Comparison of ENCODE assay signal across 8 cellular contexts in genomic region chr12:109098671-109099070, GRCh38. TPM values are rescaled to one million over a fixed set of nuclear protein-coding genes. Genes with fewer than 3 reads are reported as not detected.
DNase-seq lines count a peak whose midpoint lies in the region; ATAC-seq and TF ChIP-seq lines count a peak whose summit lies in the region.

No MANE protein-coding gene starts in this region.

- peak overlapping the region; percentile 81 for H3K9ac ChIP-seq in HCT116 (ENCODE audit: low read length)

- no peaks in the 10 kb centered on the region for H3K9me3 Mint-ChIP-seq in activated CD8-positive, alpha-beta T cell treated with anti-CD3 and anti-CD28 coated beads, Interleukin-2, amount 10 ng/mL, durations not matched to agents 7 days and 5 days (ENCODE audit: insufficient read depth)

- CTCF ChIA-PET in HCT116 (lab: Charles Lee) = interaction anchor here (1.4 kb wide), 1 partner anchor 13 kb away, joined by 5 read pairs; no protein-coding TSS in a partner anchor
- CTCF ChIA-PET in activated CD8-positive, alpha-beta T cell treated with anti-CD3 and anti-CD28 coated beads, Interleukin-2, amount 10 ng/mL, durations not matched to agents 7 days and 5 days (lab: Charles Lee) = interaction anchor here (0.7 to 3.5 kb wide), 4 partner anchors 13 to 434 kb away, joined by 3 to 26 read pairs (median 3); no protein-coding TSS in a partner anchor

- no peak overlapping the region for H3K27ac Mint-ChIP-seq in activated CD8-positive, alpha-beta T cell treated with anti-CD3 and anti-CD28 coated beads, Interleukin-2, amount 10 ng/mL, durations not matched to agents 7 days and 5 days

- TF ChIP-seq RAD21 in HCT116 (IDR thresholded peaks at IDR 0.05; ENCODE audit: low read depth) = no peak

- POLR2A ChIA-PET in HCT116 (lab: Charles Lee) = no interaction called here
- POLR2A ChIA-PET in activated CD8-positive, alpha-beta T cell treated with anti-CD3 and anti-CD28 coated beads, Interleukin-2, amount 10 ng/mL, durations not matched to agents 7 days and 5 days (lab: Charles Lee) = interaction anchor here (1.1 to 1.5 kb wide), 2 partner anchors 44 to 46 kb away, joined by 3 to 5 read pairs; partner anchors contain the start of gene USP30

- no peak for TF ChIP-seq POLR2A in HCT116 (IDR thresholded peaks at IDR 0.05; ENCODE audit: borderline replicate concordance, extremely low read depth, insufficient read depth, insufficient read length)

- H2AFZ ChIP-seq in HCT116 (ENCODE audit: low read depth, low read length, poor library complexity, severe bottlenecking) = no peak overlapping the region

- RAD21 ChIA-PET in HCT116 (lab: Charles Lee; ENCODE audit: low non-redundant PET in 1 of 2, low total read pairs in 2 of 2, uncharacterized antibody in 2 of 2, unreplicated experiment in 2 of 2) = no interaction called here

- no peaks in the 10 kb centered on the region for H3K27me3 ChIP-seq in HCT116 (ENCODE audit: insufficient read depth, low read length)

- H3K4me1 ChIP-seq in HCT116 (ENCODE audit: control insufficient read depth in 1 of 2, insufficient read depth in 2 of 2, low read length in 2 of 2) = peaks cover 2 to 22% of the 10 kb centered on the region in 2 experiments; a peak in 3 of 4 replicates

- no TSS peak for BruUV-seq in HCT116 (replicated peaks; lab: Mats Ljungman, UMichigan)

- no peak for TF ChIP-seq CTCF in HCT116 (IDR thresholded peaks at IDR 0.05 in 2 of 3, conservative IDR thresholded peaks at IDR 0.05 in 1 of 3; ENCODE audit: borderline replicate concordance in 1 of 3, insufficient read depth in 1 of 3, low read depth in 2 of 3, low read length in 2 of 3)

- H3K4me3 ChIP-seq in HCT116 (replicated peaks in 1 of 2; ENCODE audit: low read depth in 1 of 2, low read length in 2 of 2) = peak overlapping the region; percentile 72 to 79
- peak overlapping the region; percentile 59 to 85 (median 77) for H3K4me3 ChIP-seq in skin epidermis

- H3K79me2 ChIP-seq in HCT116 (ENCODE audit: insufficient read depth, low read length) = peaks cover 37% of the 10 kb centered on the region

- H3K4me3 Mint-ChIP-seq in activated CD8-positive, alpha-beta T cell treated with anti-CD3 and anti-CD28 coated beads, Interleukin-2, amount 10 ng/mL, durations not matched to agents 7 days and 5 days = peak overlapping the region; percentile 74

- intact Hi-C loops in HCT116 (cut with micrococcal nuclease) = loop anchor here (10.0 kb wide), 3 partner anchors 144 to 294 kb away; no protein-coding TSS in a partner anchor

- no peak for ATAC-seq in HCT116
- no peak for ATAC-seq in activated CD8-positive, alpha-beta T cell treated with anti-CD3 and anti-CD28 coated beads, Interleukin-2, amount 10 ng/mL, durations not matched to agents 7 days and 5 days
- ATAC-seq in HG02588 (IDR thresholded peaks at IDR 0.05; ENCODE audit: unreplicated experiment) = no peak

- H3K27me3 Mint-ChIP-seq in activated CD8-positive, alpha-beta T cell treated with anti-CD3 and anti-CD28 coated beads, Interleukin-2, amount 10 ng/mL, durations not matched to agents 7 days and 5 days (ENCODE audit: low read depth) = no peaks in the 10 kb centered on the region

- H3K4me1 Mint-ChIP-seq in activated CD8-positive, alpha-beta T cell treated with anti-CD3 and anti-CD28 coated beads, Interleukin-2, amount 10 ng/mL, durations not matched to agents 7 days and 5 days (ENCODE audit: low read depth) = peaks cover 29% of the 10 kb centered on the region

- no peaks in the 10 kb centered on the region for H3K9me2 ChIP-seq in HCT116 (ENCODE audit: insufficient read depth)

- DNase-seq in HCT116 (ENCODE audit: low read depth, low spot score) (no peak), hepatic stellate cell (ENCODE audit: low spot score) (peak; percentile 27), NCI-H1105 treated with DMSO at 0.1 percent for 48 hours (lab: John Stamatoyannopoulos, UW) (no peak), NCI-H1694 (lab: John Stamatoyannopoulos, UW) (no peak)
- DNase-seq in activated CD8-positive, alpha-beta T cell treated with anti-CD3 and anti-CD28 coated beads, Interleukin-2, amount 10 ng/mL, durations not matched to agents 7 days and 5 days = no peak
- no peak for DNase-seq in activated CD4-positive, alpha-beta T cell treated with anti-CD3 and anti-CD28 coated beads, Interleukin-2, amount 50 U/mL, for 4 hours

- H3K27ac ChIP-seq in HCT116 (ENCODE audit: low read depth, low read length) (peak overlapping the region; percentile 56; the same call in 1 of the 2 replicates), skin epidermis (peak overlapping the region; percentile 33 to 93 (median 84))

- H3K36me3 ChIP-seq in HCT116 (ENCODE audit: control insufficient read depth in 1 of 2, insufficient read depth in 2 of 2, low read length in 2 of 2) = peaks cover 8 to 31% of the 10 kb centered on the region in 2 experiments; a peak in 3 of 4 replicates

- no peaks in the 10 kb centered on the region for H3K9me3 ChIP-seq in HCT116 (ENCODE audit: control insufficient read depth in 1 of 2, insufficient read depth in 1 of 2, low read depth in 1 of 2, low read length in 2 of 2)

- peaks cover 40% of the 10 kb centered on the region for H3K36me3 Mint-ChIP-seq in activated CD8-positive, alpha-beta T cell treated with anti-CD3 and anti-CD28 coated beads, Interleukin-2, amount 10 ng/mL, durations not matched to agents 7 days and 5 days (ENCODE audit: low read depth)

- H3K4me2 ChIP-seq in HCT116 (ENCODE audit: low read length) = peak overlapping the region; percentile 86

- H4K20me1 ChIP-seq in HCT116 (ENCODE audit: insufficient read depth) = no peaks in the 10 kb centered on the region

TF ChIP-seq in HCT116, 20 proteins besides CTCF, POLR2A, EP300 and RAD21:
- no peak for TF ChIP-seq YY1 (IDR thresholded peaks at IDR 0.05; ENCODE audit: extremely low read depth, insufficient replicate concordance, low read depth, low read length)
- TF ChIP-seq JUND (IDR thresholded peaks at IDR 0.05) = no peak
- TF ChIP-seq ATF3 (IDR thresholded peaks at IDR 0.05) = no peak
- TF ChIP-seq CBX3 (IDR thresholded peaks at IDR 0.05; ENCODE audit: low read depth) = no peak
- TF ChIP-seq POLR2AphosphoS5 (IDR thresholded peaks at IDR 0.05; ENCODE audit: low read depth, low read length) = no peak
- TF ChIP-seq ZBTB33 (IDR thresholded peaks at IDR 0.05; ENCODE audit: extremely low read depth, insufficient replicate concordance, low read length) = no peak
- TF ChIP-seq, protein P1, sequence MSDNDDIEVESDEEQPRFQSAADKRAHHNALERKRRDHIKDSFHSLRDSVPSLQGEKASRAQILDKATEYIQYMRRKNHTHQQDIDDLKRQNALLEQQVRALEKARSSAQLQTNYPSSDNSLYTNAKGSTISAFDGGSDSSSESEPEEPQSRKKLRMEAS (IDR thresholded peaks at IDR 0.05) = no peak
- no peak for TF ChIP-seq TCF7L2 (IDR thresholded peaks at IDR 0.05; ENCODE audit: borderline replicate concordance, extremely low read depth, insufficient read depth, insufficient read length)
- no peak for TF ChIP-seq SIN3A (IDR thresholded peaks at IDR 0.05; ENCODE audit: low read depth)
- TF ChIP-seq ELF1 (IDR thresholded peaks at IDR 0.05; ENCODE audit: borderline replicate concordance, low read depth) = no peak
- TF ChIP-seq EZH2 (IDR thresholded peaks at IDR 0.05) = no peak
- TF ChIP-seq ZFX (IDR thresholded peaks at IDR 0.05) = no peak; the same call in 1 of the 2 replicates
- TF ChIP-seq EZH2phosphoT487 (IDR thresholded peaks at IDR 0.05; ENCODE audit: borderline replicate concordance) = no peak
- TF ChIP-seq SRF (IDR thresholded peaks at IDR 0.05; ENCODE audit: low read depth) = no peak
- TF ChIP-seq EGR1 (IDR thresholded peaks at IDR 0.05; ENCODE audit: low read depth) = no peak

RNA-seq across cellular contexts. Expression of gene UNG, which starts 1.3 kb away (rescaled TPM):
- total RNA-seq in HCT116 (2021; ENCODE audit: unreplicated experiment) = 99.0 TPM
- 20.7 and 28.8 TPM in 2 replicates for polyA plus RNA-seq in HCT116 (2012)
- total RNA-seq in activated CD8-positive, alpha-beta T cell treated with anti-CD3 and anti-CD28 coated beads, Interleukin-2, amount 10 ng/mL, durations not matched to agents 7 days and 5 days = 10 to 100 TPM; 61.5 to 66.8 TPM

RNA-seq across cellular contexts. Expression of gene ALKBH2, which starts 5.4 kb away (rescaled TPM):
- total RNA-seq in HCT116 (2021; ENCODE audit: unreplicated experiment) = 35.8 TPM
- polyA plus RNA-seq in HCT116 (2012) = 34.7 and 39.7 TPM in 2 replicates
- 10 to 100 TPM; 10.8 to 15.3 TPM for total RNA-seq in activated CD8-positive, alpha-beta T cell treated with anti-CD3 and anti-CD28 coated beads, Interleukin-2, amount 10 ng/mL, durations not matched to agents 7 days and 5 days

RNA-seq across cellular contexts. Expression of gene ACACB, which starts 17.7 kb away (rescaled TPM):
- 11.1 TPM for total RNA-seq in HCT116 (2021; ENCODE audit: unreplicated experiment)
- polyA plus RNA-seq in HCT116 (2012) = 3.7 and 4.6 TPM in 2 replicates
- total RNA-seq in activated CD8-positive, alpha-beta T cell treated with anti-CD3 and anti-CD28 coated beads, Interleukin-2, amount 10 ng/mL, durations not matched to agents 7 days and 5 days = 10 to 100 TPM; 11.9 to 14.8 TPM

RNA-seq across cellular contexts. Expression of gene USP30, which starts 46.3 kb away (rescaled TPM):
- total RNA-seq in HCT116 (2021; ENCODE audit: unreplicated experiment) = 9.2 TPM
- 7.0 and 8.2 TPM in 2 replicates for polyA plus RNA-seq in HCT116 (2012)
- 1 to 10 TPM; 5.9 to 8.8 TPM for total RNA-seq in activated CD8-positive, alpha-beta T cell treated with anti-CD3 and anti-CD28 coated beads, Interleukin-2, amount 10 ng/mL, durations not matched to agents 7 days and 5 days
